In genomic region chr18:1103567-1103966, GRCh38 we compare ENCODE assay signal across 17 cellular contexts.
"Had no signal": no experiment of that assay in that cellular context is flagged by ENCODE, and none has a peak within 500 bp of the region (broad histone marks: within the 10 kb centered on the region; RNA-seq: fewer than 3 reads in every experiment).

No MANE protein-coding gene starts in this region.

- H3K4me1 ChIP-seq: adrenal gland, esophagus squamous epithelium, parathyroid adenoma, upper lobe of right lung had no signal

- H3K27ac ChIP-seq: adrenal gland, cardiac muscle cell, esophagus squamous epithelium, parathyroid adenoma, upper lobe of right lung, VCaP had no signal

- H3K4me3 ChIP-seq: adrenal gland, cardiac muscle cell, esophagus squamous epithelium, heart right ventricle, upper lobe of right lung had no signal

- DNase-seq: activated CD4-positive, alpha-beta T cell treated with anti-CD3 and anti-CD28 coated beads, Interleukin-2, amount 50 U/mL, for 48 hours; activated gamma-delta T cell treated with Interleukin-2 at 50 U/mL for 16 hours; activated T-cell treated with anti-CD3 and anti-CD28 coated beads for 4 hours; adrenal gland; effector CD8-positive, alpha-beta T cell; esophagus squamous epithelium; heart right ventricle; left ventricle myocardium superior; stimulated activated CD4-positive, alpha-beta T cell treated with anti-CD3 and anti-CD28 coated beads, Interleukin-12 subunit alpha, Interleukin-12 subunit beta, amount 100 ng/mL, for 4 hours; stimulated activated CD4-positive, alpha-beta T cell treated with anti-CD3 and anti-CD28 coated beads, Interleukin-1b, Interleukin-23, amount 100 ng/mL, for 48 hours; stimulated activated CD8-positive, alpha-beta memory T cell treated with anti-CD3 and anti-CD28 coated beads, Interleukin-4, amount 100 ng/mL, for 48 hours; stimulated activated naive CD4-positive, alpha-beta T cell; upper lobe of right lung had no signal

- H3K27me3 ChIP-seq: adrenal gland, cardiac muscle cell, esophagus squamous epithelium, heart right ventricle, upper lobe of right lung had no signal

- H3K9ac ChIP-seq: parathyroid adenoma had no signal

- H2AFZ ChIP-seq: parathyroid adenoma had no signal

- ATAC-seq: activated naive CD4-positive, alpha-beta T cell treated with anti-CD3 and anti-CD28 coated beads, Interleukin-2, amount 50 U/mL, for 72 hours; upper lobe of right lung had no signal

- H3K9me3 ChIP-seq: adrenal gland, upper lobe of right lung had no signal

- H3K36me3 ChIP-seq: adrenal gland, cardiac muscle cell, esophagus squamous epithelium, heart right ventricle, upper lobe of right lung had no signal
